Comparison of ENCODE assay signal across 8 cellular contexts in the genomic region with DNA sequence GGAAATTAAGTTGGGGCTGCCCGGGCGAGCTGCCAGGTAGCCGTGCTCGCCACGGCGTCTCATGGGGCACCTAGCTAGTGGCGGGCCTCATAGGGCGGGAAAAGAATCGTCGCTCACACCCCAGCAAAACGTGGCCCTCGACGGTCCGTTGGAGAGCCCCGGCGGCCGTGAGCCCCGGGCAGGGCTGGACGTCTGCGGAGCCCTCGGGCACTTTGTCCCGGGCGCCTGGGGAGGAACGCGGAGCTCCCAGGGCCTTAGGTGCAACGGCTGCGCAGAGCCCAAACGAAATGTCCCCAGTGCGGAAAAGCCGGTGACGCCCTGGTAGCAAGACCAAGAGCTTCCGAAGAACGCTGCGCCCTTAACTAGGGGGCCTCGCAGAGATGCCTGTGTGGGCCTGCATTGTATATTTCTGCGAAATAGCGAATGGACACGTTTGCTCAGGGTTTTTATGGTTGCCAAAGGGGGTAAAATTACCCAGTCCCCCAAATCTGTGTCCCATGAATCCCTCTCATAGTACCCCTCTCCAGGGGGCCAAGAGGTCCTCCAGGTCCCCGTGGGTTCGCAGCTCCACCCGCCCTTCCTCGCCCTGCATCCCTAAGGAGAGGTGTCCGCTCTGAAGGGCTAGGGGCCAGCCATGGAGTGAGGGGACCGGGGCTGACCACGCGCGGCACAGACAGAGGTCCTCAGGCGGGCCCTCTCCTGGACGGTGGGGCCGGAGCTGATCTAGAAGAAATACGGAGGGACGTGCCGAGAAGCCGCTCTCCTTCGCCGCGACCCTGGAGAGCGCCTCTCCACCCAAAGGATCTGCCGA. TPM values are rescaled to one million over a fixed set of nuclear protein-coding genes. Genes with fewer than 3 reads are reported as not detected.
DNase-seq lines count a peak whose midpoint lies in the region; ATAC-seq and TF ChIP-seq lines count a peak whose summit lies in the region.

No MANE protein-coding gene starts in this region.

- no peaks in the 10 kb centered on the region for H3K9me3 ChIP-seq in esophagus (ENCODE audit: control insufficient read depth in 2 of 2, insufficient read depth in 1 of 2, low read depth in 1 of 2, low read length in 1 of 2)
- no peaks in the 10 kb centered on the region for H3K9me3 ChIP-seq in psoas muscle

- H3K27ac ChIP-seq in esophagus (ENCODE audit: low read depth in 2 of 2, low read length in 1 of 2) (no peak overlapping the region), psoas muscle (peak overlapping the region; percentile 14)

- H3K36me3 ChIP-seq in esophagus (ENCODE audit: control insufficient read depth in 2 of 2, insufficient read depth in 2 of 2, low read length in 1 of 2) (no peaks in the 10 kb centered on the region), psoas muscle (ENCODE audit: insufficient read depth in 1 of 2, low read depth in 1 of 2) (no peaks in the 10 kb centered on the region)

- H3K4me3 ChIP-seq in esophagus (ENCODE audit: low read depth in 1 of 2, low read length in 2 of 2) (peak overlapping the region; percentile 4 to 70), psoas muscle (peak overlapping the region; percentile 77)

- H3K27ac Mint-ChIP-seq in Calu3 (ENCODE audit: unreplicated experiment), result no peak overlapping the region

- peaks cover 17% of the 10 kb centered on the region for H3K4me1 Mint-ChIP-seq in Calu3 (ENCODE audit: low read depth, unreplicated experiment)

- H3K9me3 Mint-ChIP-seq in Calu3 (ENCODE audit: low read depth, unreplicated experiment), result no peaks in the 10 kb centered on the region

- peak overlapping the region; percentile 75 for H3K4me3 Mint-ChIP-seq in Calu3 (ENCODE audit: low read depth, unreplicated experiment)

- H3K27me3 Mint-ChIP-seq in Calu3 (ENCODE audit: unreplicated experiment), result peaks cover 47% of the 10 kb centered on the region

- DNase-seq in Calu3 (no peak), psoas muscle (peak in 1 of 2 donors; percentile 25), cerebellar cortex (ENCODE audit: low spot score) (no peak), DMS53 (lab: John Stamatoyannopoulos, UW) (no peak), putamen (ENCODE audit: low spot score) (no peak)
- DNase-seq in activated CD4-positive, alpha-beta T cell treated with anti-CD3 and anti-CD28 coated beads, Interleukin-2, amount 50 U/mL, for 4 hours, result peak; percentile 29 to 40

- intact Hi-C loops in Calu3 (cut with micrococcal nuclease; ENCODE audit: unreplicated experiment) (no loop called here), psoas muscle (cut with DNase I) (loop anchor here (10.0 kb wide), 4 partner anchors 497 to 747 kb away; no protein-coding TSS in a partner anchor)

- peaks cover 22% of the 10 kb centered on the region for H3K36me3 Mint-ChIP-seq in Calu3 (ENCODE audit: insufficient read depth, unreplicated experiment)

- H3K27me3 ChIP-seq in esophagus (ENCODE audit: control insufficient read depth in 1 of 2, insufficient read depth in 2 of 2, low read length in 2 of 2), result peaks cover 4 to 5% of the 10 kb centered on the region in 2 donors
- peaks cover 0 to 8% (median 5%) of the 10 kb centered on the region in 3 donors for H3K27me3 ChIP-seq in psoas muscle (ENCODE audit: insufficient read depth in 3 of 3, low read length in 2 of 3)

- H3K4me1 ChIP-seq in esophagus (ENCODE audit: control insufficient read depth in 2 of 2, insufficient read depth in 2 of 2, low read length in 1 of 2) (peaks cover 27 to 31% of the 10 kb centered on the region in 2 donors), psoas muscle (peaks cover 16% of the 10 kb centered on the region)

- no TSS peak for BruUV-seq in Calu3 (replicated peaks; lab: Mats Ljungman, UMichigan)

- no peak for TF ChIP-seq CTCF in Calu3 (IDR thresholded peaks at IDR 0.05; ENCODE audit: unreplicated experiment)
- TF ChIP-seq CTCF in psoas muscle (IDR thresholded peaks at IDR 0.05), result no peak

- ATAC-seq in psoas muscle, result peak in 3 of 4 donors; percentile 2 to 25 (median 6)
- ATAC-seq in GM21529 (IDR thresholded peaks at IDR 0.05; ENCODE audit: unreplicated experiment), result no peak

- CTCF ChIA-PET in Calu3 (lab: Charles Lee), result no interaction called here

- 4 to 7% methylated on average over 55 to 59 of the region's 59 CpGs for WGBS in esophagus, 2 donors
- WGBS in psoas muscle, 3 donors, result 3 to 4% (median 3%) methylated on average over 50 to 59 of the region's 59 CpGs

RNA-seq across cellular contexts. Expression of gene SFMBT2, which starts 1.0 kb away (rescaled TPM):
- total RNA-seq in Calu3 (2022) (0.64 and 1.7 TPM in 2 replicates), psoas muscle (1 to 10 TPM; 3.0 to 8.2 (median 5.0) TPM)
- polyA plus RNA-seq in esophagus (under 1 TPM; 0.45 to 0.55 TPM), psoas muscle (under 1 TPM; 0.53 to 0.87 (median 0.59) TPM)

Comparison
In these comparisons a context has a peak if more than half of its experiments do, and no peak if none do; other contexts are left out.
1. DNase-seq: peak in activated CD4-positive, alpha-beta T cell treated with anti-CD3 and anti-CD28 coated beads, Interleukin-2, amount 50 U/mL, for 4 hours (2 of 2); none in Calu3 (single experiment), cerebellar cortex (single experiment), DMS53 (single experiment) and putamen (single experiment).